ENCODE assay signal across 33 cellular contexts in the genomic region with DNA sequence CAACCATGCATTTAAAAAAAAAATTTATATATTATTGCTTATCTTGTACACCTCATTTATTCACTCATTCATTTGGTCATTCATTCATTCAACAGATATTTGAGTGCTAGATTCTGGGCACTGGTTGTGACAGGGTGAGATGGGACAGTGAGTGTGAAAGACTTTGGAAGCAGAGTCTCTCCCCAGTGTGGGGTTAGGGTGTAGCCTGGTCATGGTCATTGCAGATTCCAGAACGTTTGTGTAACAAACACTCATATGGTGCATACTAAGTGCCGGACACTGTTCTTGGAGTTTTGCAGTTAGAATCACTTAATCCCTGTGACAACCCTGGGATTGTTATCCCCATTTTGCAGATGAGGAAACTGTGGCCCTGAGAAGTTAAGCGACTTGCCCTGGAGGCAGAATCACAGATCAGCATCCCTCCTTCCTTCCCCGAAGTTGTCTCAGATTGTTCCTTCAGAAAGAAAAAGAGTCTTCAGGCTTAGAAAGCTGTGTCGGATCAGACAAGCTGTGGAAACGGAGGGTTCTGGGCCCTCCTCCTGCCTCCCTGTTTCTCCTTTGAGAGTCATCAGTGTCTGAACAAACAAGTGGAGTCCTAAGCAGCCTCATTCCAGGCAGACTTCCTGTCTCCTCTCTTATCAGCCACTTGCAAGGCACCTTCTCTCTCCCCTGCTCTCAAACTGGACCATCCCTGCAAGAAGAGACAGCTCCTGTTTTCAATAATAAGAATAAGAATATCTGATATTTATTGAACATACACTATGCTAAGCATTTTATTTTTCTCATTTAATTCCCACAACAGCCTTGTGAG. TPM values are rescaled to one million over a fixed set of nuclear protein-coding genes. Genes with fewer than 3 reads are reported as not detected.
A peak's percentile ranks its signal among the peaks of the same experiment; 100 is the strongest.
DNase-seq lines count a peak whose midpoint lies in the region; ATAC-seq, FAIRE-seq and TF ChIP-seq lines count a peak whose summit lies in the region.
"Had no signal": no experiment of that assay in that cellular context is flagged by ENCODE, and none has a peak within 500 bp of the region (broad histone marks: within the 10 kb centered on the region; RNA-seq: fewer than 3 reads in every experiment).

No MANE protein-coding gene starts in this region.

- intact Hi-C loops in PC-3 (cut with micrococcal nuclease) (no loop called here), lower lobe of right lung (cut with DNase I) (no loop called here)

- H3K9ac ChIP-seq in PC-3 (ENCODE audit: low read length): no peak overlapping the region

- H3K9me3 Mint-ChIP-seq in progenitor cell of endocrine pancreas (ENCODE audit: low read depth): no peaks in the 10 kb centered on the region
- H3K9me3 Mint-ChIP-seq: activated B cell treated with CpG ODN at 0.5 μM for 24 hours; activated naive CD8-positive, alpha-beta T cell treated with anti-CD3 and anti-CD28 coated beads for 36 hours; activated T-helper 2 cell treated with anti-CD3 and anti-CD28 coated beads, Interferon-gamma antibody, Interleukin-2, Interleukin-4, amounts not matched to agents 10 μg/mL and 5 μg/mL and 100 μg/mL, durations not matched to agents 14 hours and 24 hours and 36 hours; brain; H9; neural crest cell; stimulated activated naive B cell treated with anti-CD40 and anti-IgM and Interleukin-4, amounts not matched to agents 10 μg/mL and 1 μg/mL and 100 μg/mL, for 72 hours had no signal

- in situ Hi-C loops in brain microvascular endothelial cell (cut with HindIII; ENCODE audit: low pct_ligation_motif_present, low sequenced_read_pairs): no loop called here

- peaks cover 8% of the 10 kb centered on the region for H3F3A ChIP-seq in PC-3 (ENCODE audit: low read length, unreplicated experiment)

- H3K4me1 ChIP-seq in PC-3 (ENCODE audit: insufficient read depth, low read length) (peaks cover 95% of the 10 kb centered on the region), lower lobe of right lung (peaks cover 37% of the 10 kb centered on the region)

- peaks cover 92% of the 10 kb centered on the region for H3K79me2 ChIP-seq in PC-3 (ENCODE audit: low read length)

- POLR2A ChIA-PET in PC-3 (lab: Charles Lee; ENCODE audit: unreplicated experiment): no interaction called here

- H3K4me3 ChIP-seq in PC-3 (ENCODE audit: low read length): no peak overlapping the region
- no peak overlapping the region for H3K4me3 ChIP-seq in brain microvascular endothelial cell (ENCODE audit: low read depth, low read length)
- H3K4me3 ChIP-seq in lower lobe of right lung: no peak overlapping the region
- H3K4me3 ChIP-seq: skin epidermis, testis had no signal

- H3K27ac ChIP-seq in PC-3 (ENCODE audit: low read length) (peak overlapping the region; percentile 98), brain microvascular endothelial cell (peak overlapping the region; percentile 48), lower lobe of right lung (no peak overlapping the region)
- H3K27ac ChIP-seq: testis had no signal

- H3K27me3 Mint-ChIP-seq in progenitor cell of endocrine pancreas: peaks cover 4% of the 10 kb centered on the region
- H3K27me3 Mint-ChIP-seq: activated naive CD8-positive, alpha-beta T cell treated with anti-CD3 and anti-CD28 coated beads for 36 hours had no signal

- no peaks in the 10 kb centered on the region for H3K36me3 Mint-ChIP-seq in progenitor cell of endocrine pancreas (ENCODE audit: insufficient read depth)
- H3K36me3 Mint-ChIP-seq: activated naive CD8-positive, alpha-beta T cell treated with anti-CD3 and anti-CD28 coated beads for 36 hours; brain; stimulated activated naive B cell treated with anti-CD40 and anti-IgM and Interleukin-4, amounts not matched to agents 10 μg/mL and 1 μg/mL and 100 μg/mL, for 72 hours had no signal

- no peak for FAIRE-seq in GM12891 (lab: Jason Lieb, UNC)
- FAIRE-seq: RCC 7860 had no signal

- no TSS peak for BruUV-seq in PC-3 (replicated peaks; lab: Mats Ljungman, UMichigan)

- no peaks in the 10 kb centered on the region for H3K9me2 ChIP-seq in PC-3 (replicated peaks; ENCODE audit: low read length)

- H3K4me3 Mint-ChIP-seq in progenitor cell of endocrine pancreas (ENCODE audit: low read depth): no peak overlapping the region
- H3K4me3 Mint-ChIP-seq: activated B cell treated with CpG ODN at 0.5 μM for 24 hours; activated naive CD8-positive, alpha-beta T cell treated with anti-CD3 and anti-CD28 coated beads for 36 hours; brain; H9; neural crest cell; stimulated activated naive B cell treated with anti-CD40 and anti-IgM and Interleukin-4, amounts not matched to agents 10 μg/mL and 1 μg/mL and 100 μg/mL, for 72 hours had no signal

- H4K20me1 ChIP-seq in PC-3 (ENCODE audit: low read length): no peaks in the 10 kb centered on the region

- H3K36me3 ChIP-seq in PC-3 (ENCODE audit: low read depth, low read length) (no peaks in the 10 kb centered on the region), brain microvascular endothelial cell (replicated peaks) (peaks cover 2% of the 10 kb centered on the region), lower lobe of right lung (no peaks in the 10 kb centered on the region)

- H3K27ac Mint-ChIP-seq in progenitor cell of endocrine pancreas: no peak overlapping the region
- H3K27ac Mint-ChIP-seq: activated B cell treated with CpG ODN at 0.5 μM for 24 hours; activated naive CD8-positive, alpha-beta T cell treated with anti-CD3 and anti-CD28 coated beads for 36 hours; activated T-helper 2 cell treated with anti-CD3 and anti-CD28 coated beads, Interferon-gamma antibody, Interleukin-2, Interleukin-4, amounts not matched to agents 10 μg/mL and 5 μg/mL and 100 μg/mL, durations not matched to agents 14 hours and 24 hours and 36 hours; CD14-positive monocyte; H9; stimulated activated naive B cell treated with anti-CD40 and anti-IgM and Interleukin-4, amounts not matched to agents 10 μg/mL and 1 μg/mL and 100 μg/mL, for 72 hours had no signal

- TF ChIP-seq CTCF in PC-3 (conservative IDR thresholded peaks at IDR 0.05; ENCODE audit: low read depth, low read length): no peak
- no peak for TF ChIP-seq CTCF in brain microvascular endothelial cell (IDR thresholded peaks at IDR 0.05; ENCODE audit: low read depth, low read length, missing control alignments)
- no peak for TF ChIP-seq CTCF in lower lobe of right lung (IDR thresholded peaks at IDR 0.05)
- TF ChIP-seq CTCF in progenitor cell of endocrine pancreas (IDR thresholded peaks at IDR 0.05; ENCODE audit: unreplicated experiment): no peak

- CTCF ChIA-PET in PC-3 (lab: Charles Lee): no interaction called here

- ATAC-seq in PC-3 (no peak), lower lobe of right lung (no peak)
- ATAC-seq: left lobe of liver; stimulated activated naive B cell treated with anti-CD40 and anti-IgM and Interleukin-4, amounts not matched to agents 10 μg/mL and 1 μg/mL and 100 μg/mL, for 72 hours had no signal

- no peaks in the 10 kb centered on the region for H3K9me3 ChIP-seq in PC-3 (ENCODE audit: low read length)
- H3K9me3 ChIP-seq in lower lobe of right lung: no peaks in the 10 kb centered on the region
- H3K9me3 ChIP-seq: testis had no signal

- H3K27me3 ChIP-seq in PC-3 (ENCODE audit: low read length) (no peaks in the 10 kb centered on the region), brain microvascular endothelial cell (replicated peaks) (no peaks in the 10 kb centered on the region), lower lobe of right lung (ENCODE audit: low read depth) (peaks cover 12% of the 10 kb centered on the region)
- H3K27me3 ChIP-seq: testis had no signal

- 0 out of 2 replicates have a peak overlapping the region, but pooled peaks have one; percentile 68 for H3K4me2 ChIP-seq in PC-3 (ENCODE audit: low read length)

- DNase-seq in EH (ENCODE audit: low read depth) (peak; percentile 35), PC-3 (no peak), brain microvascular endothelial cell (peak; percentile 45), lower lobe of right lung (peak; percentile 6), progenitor cell of endocrine pancreas (ENCODE audit: low spot score, unreplicated experiment) (no peak), NCI-H2107 (lab: John Stamatoyannopoulos, UW) (no peak), GM12891 (ENCODE audit: insufficient read length, low spot score) (no peak), GM19238 (ENCODE audit: insufficient read length, low spot score) (no peak)
- DNase-seq: activated B cell treated with CpG ODN at 0.5 μM for 24 hours; activated CD4-positive, alpha-beta T cell treated with anti-CD3 and anti-CD28 coated beads, Interleukin-2, amount 50 U/mL, for 48 hours; activated CD8-positive, alpha-beta memory T cell treated with anti-CD3 and anti-CD28 coated beads, Interleukin-2, amount 50 U/mL, for 48 hours; activated naive CD8-positive, alpha-beta T cell treated with anti-CD3 and anti-CD28 coated beads for 36 hours; cortex of kidney; GDM1; H9; Kasumi-1; NCI-H1092; NCI-H2029 treated with DMSO at 0.1 percent for 48 hours; stimulated activated CD4-positive, alpha-beta T cell treated with anti-CD3 and anti-CD28 coated beads, Interleukin-2, amount 100 ng/mL, for 48 hours; stimulated activated naive B cell treated with anti-CD40 and anti-IgM and Interleukin-4, amounts not matched to agents 10 μg/mL and 1 μg/mL and 100 μg/mL, for 72 hours; T-helper 2 cell; testis had no signal

- no peak overlapping the region for H2AFZ ChIP-seq in PC-3 (ENCODE audit: low read length)

- H3K4me1 Mint-ChIP-seq in progenitor cell of endocrine pancreas (ENCODE audit: low read depth): peaks cover 3% of the 10 kb centered on the region

- no peak for TF ChIP-seq POLR2A in GM12891 (IDR thresholded peaks at IDR 0.05; ENCODE audit: low read depth, low read length)

TF ChIP-seq in GM12891, 5 proteins besides CTCF, POLR2A, EP300 and RAD21:
- no peak for TF ChIP-seq TAF1 (IDR thresholded peaks at IDR 0.05; ENCODE audit: low read depth, low read length)
- no peak for TF ChIP-seq POLR2AphosphoS5 (IDR thresholded peaks at IDR 0.05; ENCODE audit: low read depth, low read length)
- TF ChIP-seq SPI1 (IDR thresholded peaks at IDR 0.05; ENCODE audit: low read depth, low read length): no peak
- no peak for TF ChIP-seq PAX5 (IDR thresholded peaks at IDR 0.05; ENCODE audit: insufficient read depth, low read length, severe bottlenecking)
- TF ChIP-seq POU2F2 (IDR thresholded peaks at IDR 0.05; ENCODE audit: low read depth, low read length): no peak

RNA-seq across cellular contexts. Expression of a gene that starts 6.3 kb away (rescaled TPM):
- total RNA-seq in PC-3 (2014; rRNA removed) (224 and 249 TPM in 2 replicates), lower lobe of right lung (7.6 TPM), progenitor cell of endocrine pancreas (17.1 and 17.4 TPM in 2 replicates)
- not detected for polyA plus RNA-seq in GM12891 (2012; ENCODE audit: low read depth, missing spikeins)

RNA-seq across cellular contexts. Expression of a gene that starts 59.2 kb away (rescaled TPM):
- total RNA-seq in PC-3 (2014; rRNA removed) (not detected in 2 replicates), lower lobe of right lung (not detected), progenitor cell of endocrine pancreas (not detected in 2 replicates)
- polyA plus RNA-seq in GM12891 (2012; ENCODE audit: low read depth, missing spikeins): not detected
- total RNA-seq: activated B cell treated with CpG ODN at 0.5 μM for 24 hours; activated naive CD8-positive, alpha-beta T cell treated with anti-CD3 and anti-CD28 coated beads for 36 hours; activated T-helper 2 cell treated with anti-CD3 and anti-CD28 coated beads, Interferon-gamma antibody, Interleukin-2, Interleukin-4, amounts not matched to agents 10 μg/mL and 5 μg/mL and 100 μg/mL, durations not matched to agents 14 hours and 24 hours and 36 hours; H9; left lobe of liver; NCI-H460; neural crest cell; pulmonary artery endothelial cell; SK-MEL-5 had no signal
- polyA plus RNA-seq: AG04450, CD14-positive monocyte had no signal

RNA-seq across cellular contexts. Expression of a gene that starts 59.5 kb away (rescaled TPM):
- 10.1 and 12.0 TPM in 2 replicates for total RNA-seq in PC-3 (2014; rRNA removed)
- total RNA-seq in lower lobe of right lung: 16.3 TPM
- 8.0 and 8.7 TPM in 2 replicates for total RNA-seq in progenitor cell of endocrine pancreas
- polyA plus RNA-seq in GM12891 (2012; ENCODE audit: low read depth, missing spikeins): 6.3 TPM

Comparison
In these comparisons a context has a peak if more than half of its experiments do, and no peak if none do; other contexts are left out.
1. DNase-seq: peak in EH (single experiment), brain microvascular endothelial cell (single experiment) and lower lobe of right lung (single experiment); none in PC-3 (single experiment), progenitor cell of endocrine pancreas (single experiment), NCI-H2107 (single experiment), GM12891 (single experiment) and GM19238 (single experiment).
2. RNA of a gene that starts 6.3 kb away (total RNA-seq): 224 to 249 TPM in PC-3; 17.1 to 17.4 TPM in progenitor cell of endocrine pancreas and 7.6 TPM in lower lobe of right lung (single experiment); every median in the first group is over 10 times any median in the second.